Comparison of ENCODE assay signal across 9 cellular contexts in genomic region chr1:204377800-204378608, GRCh38. TPM values are rescaled to one million over a fixed set of nuclear protein-coding genes. Genes with fewer than 3 reads are reported as not detected.
DNase-seq lines count a peak whose midpoint lies in the region; ATAC-seq and TF ChIP-seq lines count a peak whose summit lies in the region.
"Had no signal": no experiment of that assay in that cellular context is flagged by ENCODE, and none has a peak within 500 bp of the region (broad histone marks: within the 10 kb centered on the region; RNA-seq: fewer than 3 reads in every experiment).

No MANE protein-coding gene starts in this region.

- H3K4me1 ChIP-seq in hepatocyte (ENCODE audit: insufficient read depth) = peaks cover 20% of the 10 kb centered on the region

- peaks cover 39% of the 10 kb centered on the region for H3K27me3 ChIP-seq in HL-60 (ENCODE audit: insufficient read depth, poor library complexity, severe bottlenecking)
- H3K27me3 ChIP-seq in hepatocyte = peaks cover 4% of the 10 kb centered on the region

- H3K9me2 ChIP-seq in hepatocyte (replicated peaks; ENCODE audit: insufficient read depth) = no peaks in the 10 kb centered on the region

- peak; percentile 68 for DNase-seq in DMS79 treated with DMSO at 0.1 percent for 48 hours (lab: John Stamatoyannopoulos, UW)
- DNase-seq in HL-60 (ENCODE audit: low read depth in 1 of 2, low spot score in 1 of 2) = peak; percentile 32 to 47
- peak; percentile 15 for DNase-seq in RPMI7951 (ENCODE audit: low read depth)
- DNase-seq in activated naive CD4-positive, alpha-beta T cell treated with anti-CD3 and anti-CD28 coated beads, Interleukin-2, amount 50 U/mL, for 72 hours (ENCODE audit: low spot score in 2 of 2) = peak in 1 of 2 donors; percentile 57
- peak; percentile 76 for DNase-seq in hepatocyte (ENCODE audit: low spot score)
- no peak for DNase-seq in sciatic nerve (ENCODE audit: low spot score)
- DNase-seq in superior temporal gyrus (ENCODE audit: extremely low spot score) = no peak
- DNase-seq in globus pallidus (ENCODE audit: low spot score) = no peak

- peaks cover 19% of the 10 kb centered on the region for H3K79me2 ChIP-seq in hepatocyte

- intact Hi-C loops in sciatic nerve (cut with DNase I) = no loop called here

- H3K27ac Mint-ChIP-seq in activated naive CD4-positive, alpha-beta T cell treated with anti-CD3 and anti-CD28 coated beads, Interleukin-2, amount 50 U/mL, for 72 hours = peak overlapping the region in 1 of 2 donors; percentile 66

- no peaks in the 10 kb centered on the region for H3K9me3 ChIP-seq in hepatocyte (ENCODE audit: low read depth)
- H3K9me3 ChIP-seq: SJSA1 had no signal

- H4K20me1 ChIP-seq in hepatocyte (ENCODE audit: insufficient read depth, poor library complexity, severe bottlenecking) = no peaks in the 10 kb centered on the region

- H2AFZ ChIP-seq in hepatocyte = peak overlapping the region; percentile 43

- no peak for TF ChIP-seq CTCF in HL-60 (IDR thresholded peaks at IDR 0.05; ENCODE audit: insufficient read depth, low read length)
- TF ChIP-seq CTCF in hepatocyte (IDR thresholded peaks at IDR 0.05; ENCODE audit: poor library complexity) = no peak

- ATAC-seq in activated naive CD4-positive, alpha-beta T cell treated with anti-CD3 and anti-CD28 coated beads, Interleukin-2, amount 50 U/mL, for 72 hours = peak; percentile 66 to 76
- ATAC-seq in sciatic nerve = peak; percentile 60

- no peak overlapping the region for H3K27ac ChIP-seq in HL-60 (replicated peaks)
- peak overlapping the region; percentile 88 for H3K27ac ChIP-seq in hepatocyte
- H3K27ac ChIP-seq: SJSA1 had no signal

- H3K4me3 ChIP-seq in HL-60 (replicated peaks; ENCODE audit: insufficient read depth, low read length) (peak overlapping the region; percentile 34), hepatocyte (peak overlapping the region; percentile 61)
- H3K4me3 ChIP-seq: SJSA1 had no signal

- 1% methylated on average over 54 of the region's 54 CpGs for WGBS in hepatocyte (ENCODE audit: low lambda C conversion rate, missing lambda C conversion rate)

- no peaks in the 10 kb centered on the region for H3K36me3 ChIP-seq in hepatocyte (replicated peaks; ENCODE audit: insufficient read depth, low read depth)
- H3K36me3 ChIP-seq: SJSA1 had no signal

- H3K36me3 Mint-ChIP-seq in activated naive CD4-positive, alpha-beta T cell treated with anti-CD3 and anti-CD28 coated beads, Interleukin-2, amount 50 U/mL, for 72 hours = no peaks in the 10 kb centered on the region

- H3K9me3 Mint-ChIP-seq in activated naive CD4-positive, alpha-beta T cell treated with anti-CD3 and anti-CD28 coated beads, Interleukin-2, amount 50 U/mL, for 72 hours = no peaks in the 10 kb centered on the region

- peak overlapping the region; percentile 100 for H3K4me2 ChIP-seq in hepatocyte

RNA-seq across cellular contexts. Expression of gene PLEKHA6, which starts 18.3 kb away (rescaled TPM):
- total RNA-seq in RPMI7951 (2014; rRNA removed; shearing (Covaris generic)) = 0.68 and 0.72 TPM in 2 replicates
- total RNA-seq in activated naive CD4-positive, alpha-beta T cell treated with anti-CD3 and anti-CD28 coated beads, Interleukin-2, amount 50 U/mL, for 72 hours = 1 to 10 TPM; 1.0 to 2.6 TPM
- 14.3 and 31.5 TPM in 2 replicates for total RNA-seq in hepatocyte
- 12.4 and 14.3 TPM in 2 replicates for polyA plus RNA-seq in hepatocyte
- 18.9 TPM for total RNA-seq in sciatic nerve

RNA-seq across cellular contexts. Expression of gene PPP1R15B, which starts 33.6 kb away (rescaled TPM):
- total RNA-seq in RPMI7951 (2014; rRNA removed; shearing (Covaris generic)) = 18.3 and 21.7 TPM in 2 replicates
- total RNA-seq in activated naive CD4-positive, alpha-beta T cell treated with anti-CD3 and anti-CD28 coated beads, Interleukin-2, amount 50 U/mL, for 72 hours = 100 to 1,000 TPM in 1 of 2 donors, 10 to 100 TPM in 1; 54.6 to 138 TPM
- total RNA-seq in hepatocyte = 66.9 and 77.0 TPM in 2 replicates
- polyA plus RNA-seq in hepatocyte = 31.2 and 34.0 TPM in 2 replicates
- 38.7 TPM for total RNA-seq in sciatic nerve

Comparison
In these comparisons a context has a peak if more than half of its experiments do, and no peak if none do; other contexts are left out.
1. DNase-seq: peak in DMS79 treated with DMSO at 0.1 percent for 48 hours (single experiment), HL-60 (2 of 2), RPMI7951 (single experiment) and hepatocyte (single experiment); none in sciatic nerve (single experiment), superior temporal gyrus (single experiment) and globus pallidus (single experiment).